20 cellular contexts compared by ENCODE assay signal in genomic region chr10:86301431-86301830, GRCh38.
"Had no signal": no experiment of that assay in that cellular context is flagged by ENCODE, and none has a peak within 500 bp of the region (broad histone marks: within the 10 kb centered on the region; RNA-seq: fewer than 3 reads in every experiment).

No MANE protein-coding gene starts in this region.

- DNase-seq: activated CD4-positive, alpha-beta T cell treated with anti-CD3 and anti-CD28 coated beads, Interleukin-2, amount 50 U/mL, for 1 hour; activated CD4-positive, CD25-positive, alpha-beta regulatory T cell; activated CD8-positive, alpha-beta T cell treated with anti-CD3 and anti-CD28 coated beads, Interleukin-2, amount 10 ng/mL, durations not matched to agents 7 days and 5 days; activated naive CD4-positive, alpha-beta T cell treated with Interleukin-2 at 50 U/mL for 16 hours; activated T-cell treated with anti-CD3 and anti-CD28 coated beads, Interleukin-2, amount 50 U/mL, for 1 hour; amygdala; Karpas-422; NCI-H1105 treated with DMSO at 0.1 percent for 48 hours; NCI-H187; NCI-H2081; NCI-H446; NCI-H524; SHP77; T-helper 2 cell; T1000 had no signal

- ATAC-seq: activated CD8-positive, alpha-beta T cell treated with anti-CD3 and anti-CD28 coated beads, Interleukin-2, amount 10 ng/mL, durations not matched to agents 7 days and 5 days; activated naive CD4-positive, alpha-beta T cell treated with anti-CD3 and anti-CD28 coated beads, Interleukin-2, amount 50 U/mL, for 72 hours; K562 had no signal

- H3K27ac ChIP-seq: Peyer's patch, RWPE1, SJSA1 had no signal

- H3K27me3 ChIP-seq: Peyer's patch, SJSA1 had no signal

- H3K9me3 ChIP-seq: Peyer's patch, SJSA1 had no signal

- H3K36me3 ChIP-seq: Peyer's patch, SJSA1 had no signal

- H3K4me3 ChIP-seq: K562, Peyer's patch, SJSA1 had no signal

- H3K4me1 ChIP-seq: Peyer's patch, SJSA1 had no signal
